Comparison of ENCODE assay signal across 28 cellular contexts in the genomic region with DNA sequence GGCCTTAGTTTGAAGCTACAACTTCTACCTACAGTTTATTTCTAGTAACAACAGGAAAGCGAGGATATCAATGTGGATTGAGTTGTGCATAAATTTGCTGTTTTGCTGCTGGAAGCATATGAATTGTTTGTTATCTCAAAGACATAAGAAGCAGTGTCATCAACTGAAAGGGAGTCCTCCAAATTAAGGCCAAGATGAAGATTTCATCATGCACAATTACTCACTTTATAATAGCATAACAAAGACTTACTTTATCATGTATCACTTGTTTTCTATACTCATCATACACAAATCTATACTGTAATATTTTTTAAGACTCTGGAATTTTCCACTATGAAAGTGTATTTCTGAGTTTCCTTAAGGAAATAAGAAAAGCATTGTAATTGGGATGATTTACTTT.
"Had no signal": no experiment of that assay in that cellular context is flagged by ENCODE, and none has a peak within 500 bp of the region (broad histone marks: within the 10 kb centered on the region; RNA-seq: fewer than 3 reads in every experiment).

No MANE protein-coding gene starts in this region.

- H3K4me1 ChIP-seq: ascending aorta, body of pancreas had no signal

- H3K4me3 ChIP-seq: ascending aorta, body of pancreas, MG63, PC-9, SK-N-MC had no signal

- H3K4me2 ChIP-seq: PC-9 had no signal

- H3K27ac Mint-ChIP-seq: activated CD4-positive, alpha-beta memory T cell treated with anti-CD3 and anti-CD28 coated beads, Interleukin-2, amount 10 ng/mL, durations not matched to agents 7 days and 5 days; activated CD4-positive, alpha-beta T cell treated with anti-CD3 and anti-CD28 coated beads for 36 hours; activated naive CD4-positive, alpha-beta T cell treated with anti-CD3 and anti-CD28 coated beads, Interleukin-2, amount 50 U/mL, for 24 hours; T-cell had no signal

- H2AFZ ChIP-seq: PC-9 had no signal

- ATAC-seq: body of pancreas, T-cell had no signal

- H3K4me1 Mint-ChIP-seq: activated naive CD4-positive, alpha-beta T cell treated with anti-CD3 and anti-CD28 coated beads, Interleukin-2, amount 50 U/mL, for 24 hours; central memory CD8-positive, alpha-beta T cell; T-cell had no signal

- H3K36me3 Mint-ChIP-seq: activated naive CD4-positive, alpha-beta T cell treated with anti-CD3 and anti-CD28 coated beads, Interleukin-2, amount 50 U/mL, for 24 hours; T-cell had no signal

- H3K9me3 Mint-ChIP-seq: activated CD4-positive, alpha-beta memory T cell treated with anti-CD3 and anti-CD28 coated beads, Interleukin-2, amount 10 ng/mL, durations not matched to agents 7 days and 5 days; activated naive CD4-positive, alpha-beta T cell treated with anti-CD3 and anti-CD28 coated beads, Interleukin-2, amount 50 U/mL, for 24 hours; central memory CD8-positive, alpha-beta T cell; T-cell had no signal

- H3K4me3 Mint-ChIP-seq: activated CD4-positive, alpha-beta memory T cell treated with anti-CD3 and anti-CD28 coated beads, Interleukin-2, amount 10 ng/mL, durations not matched to agents 7 days and 5 days; activated CD4-positive, alpha-beta T cell treated with anti-CD3 and anti-CD28 coated beads for 36 hours; activated naive CD4-positive, alpha-beta T cell treated with anti-CD3 and anti-CD28 coated beads, Interleukin-2, amount 50 U/mL, for 24 hours; central memory CD8-positive, alpha-beta T cell; T-cell had no signal

- H3K9me3 ChIP-seq: ascending aorta, body of pancreas, MG63 had no signal

- H3K27me3 ChIP-seq: ascending aorta, body of pancreas, MG63 had no signal

- H3K27me3 Mint-ChIP-seq: activated CD4-positive, alpha-beta memory T cell treated with anti-CD3 and anti-CD28 coated beads, Interleukin-2, amount 10 ng/mL, durations not matched to agents 7 days and 5 days; activated naive CD4-positive, alpha-beta T cell treated with anti-CD3 and anti-CD28 coated beads, Interleukin-2, amount 50 U/mL, for 24 hours; central memory CD8-positive, alpha-beta T cell; T-cell had no signal

- H3K36me3 ChIP-seq: ascending aorta, MG63 had no signal

- H3K27ac ChIP-seq: ascending aorta, body of pancreas, PC-9, SK-N-MC had no signal

- FAIRE-seq: TTC549 had no signal

- DNase-seq: activated CD4-positive, alpha-beta memory T cell treated with anti-CD3 and anti-CD28 coated beads, Interleukin-2, amount 10 ng/mL, durations not matched to agents 7 days and 5 days; activated CD4-positive, alpha-beta T cell treated with anti-CD3 and anti-CD28 coated beads for 36 hours; activated CD4-positive, alpha-beta T cell treated with anti-CD3 and anti-CD28 coated beads, Interleukin-2, amount 50 U/mL, for 1 hour; activated CD8-positive, alpha-beta memory T cell treated with anti-CD3 and anti-CD28 coated beads, Interleukin-2, amount 50 U/mL, for 4 hours; activated effector memory CD4-positive, alpha-beta T cell treated with Interleukin-2 at 50 U/mL for 16 hours; activated naive CD4-positive, alpha-beta T cell; amniotic stem cell; body of pancreas; MG63; MV-4-11; NCI-H1092 treated with DMSO at 0.1 percent for 48 hours; NCI-H1417 treated with DMSO at 0.1 percent for 48 hours; NCI-H1694; NCI-H2029; NCI-H2107; NCI-H345; NCI-H510A; NCI-H526 treated with DMSO at 0.1 percent for 48 hours; NCI-H82; PC-9; SIG-M5; T-cell; T1000 had no signal
